In the genomic region with DNA sequence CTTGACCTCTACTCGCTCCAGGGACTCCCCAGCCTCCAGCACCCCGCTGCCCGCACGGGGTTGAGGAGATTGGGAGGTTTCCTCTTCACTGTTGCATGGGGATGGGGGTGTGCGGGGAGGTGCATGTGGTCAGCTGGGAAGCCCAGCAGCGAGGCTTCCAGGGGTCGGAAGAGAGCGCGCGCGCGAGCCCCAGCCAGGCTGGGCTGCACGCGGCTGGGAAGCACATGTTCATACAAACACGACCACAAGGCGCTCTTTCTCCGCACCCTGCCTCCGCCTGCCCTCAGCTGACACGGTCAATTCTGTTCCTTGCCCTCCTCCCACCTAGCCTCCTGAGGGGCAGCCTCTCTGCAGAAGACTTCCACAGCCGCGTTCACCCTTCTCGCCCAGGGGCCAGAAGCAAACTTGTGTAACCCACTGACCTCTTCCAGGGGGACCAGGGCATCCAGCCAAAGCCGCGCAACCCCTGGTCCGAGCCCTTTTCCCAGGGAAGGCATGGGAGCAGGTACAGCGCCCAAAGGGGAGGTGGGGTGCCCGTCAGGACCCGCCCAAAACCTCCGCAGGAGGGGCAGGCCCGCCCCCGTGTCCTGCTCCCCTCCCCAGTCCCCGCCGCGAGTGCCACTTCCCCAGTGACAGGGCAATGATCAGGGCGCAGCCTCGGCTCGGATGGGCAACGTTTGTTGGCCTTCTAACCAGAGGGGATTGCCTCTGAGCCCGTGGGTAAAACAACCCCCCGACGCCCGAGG, we compare ENCODE assay signal across 10 cellular contexts. TPM values are rescaled to one million over a fixed set of nuclear protein-coding genes. Genes with fewer than 3 reads are reported as not detected.
A peak's percentile ranks its signal among the peaks of the same experiment; 100 is the strongest.
DNase-seq lines count a peak whose midpoint lies in the region; ATAC-seq and TF ChIP-seq lines count a peak whose summit lies in the region.
"Had no signal": no experiment of that assay in that cellular context is flagged by ENCODE, and none has a peak within 500 bp of the region (broad histone marks: within the 10 kb centered on the region; RNA-seq: fewer than 3 reads in every experiment).

No MANE protein-coding gene starts in this region.

- CTCF ChIA-PET in Calu3 (lab: Charles Lee), result no interaction called here
- CTCF ChIA-PET in activated CD8-positive, alpha-beta T cell treated with anti-CD3 and anti-CD28 coated beads, Interleukin-2, amount 10 ng/mL, durations not matched to agents 7 days and 5 days (lab: Charles Lee), result no interaction called here

- H3K4me3 ChIP-seq in WERI-Rb-1 (ENCODE audit: low read depth, low read length), result peak overlapping the region; percentile 57

- no peaks in the 10 kb centered on the region for H3K36me3 ChIP-seq in WERI-Rb-1

- DNase-seq in Calu3 (no peak), WERI-Rb-1 (no peak), left cardiac atrium (peak; percentile 38), posterior vena cava (ENCODE audit: low spot score) (peak; percentile 80), OCI-M2 (lab: John Stamatoyannopoulos, UW; ENCODE audit: unreplicated experiment) (no peak)
- DNase-seq in activated CD4-positive, alpha-beta T cell treated with anti-CD3 and anti-CD28 coated beads for 1 hour, result no peak
- no peak for DNase-seq in activated CD8-positive, alpha-beta T cell treated with anti-CD3 and anti-CD28 coated beads, Interleukin-2, amount 10 ng/mL, durations not matched to agents 7 days and 5 days

- intact Hi-C loops in Calu3 (cut with micrococcal nuclease; ENCODE audit: unreplicated experiment) (loop anchor here (10.0 kb wide), 1 partner anchor 420 kb away; no protein-coding TSS in a partner anchor), left cardiac atrium (cut with DNase I) (no loop called here), posterior vena cava (cut with DNase I) (no loop called here)

- POLR2A ChIA-PET in activated CD8-positive, alpha-beta T cell treated with anti-CD3 and anti-CD28 coated beads, Interleukin-2, amount 10 ng/mL, durations not matched to agents 7 days and 5 days (lab: Charles Lee), result no interaction called here

- TF ChIP-seq CTCF in Calu3 (IDR thresholded peaks at IDR 0.05; ENCODE audit: unreplicated experiment) (no peak), WERI-Rb-1 (IDR thresholded peaks at IDR 0.05; ENCODE audit: low read depth, low read length) (no peak)

- no TSS peak for BruUV-seq in Calu3 (replicated peaks; lab: Mats Ljungman, UMichigan)

- peak; percentile 64 to 67 for ATAC-seq in left cardiac atrium
- ATAC-seq in GM21825 (IDR thresholded peaks at IDR 0.05; ENCODE audit: unreplicated experiment), result no peak
- ATAC-seq in activated CD8-positive, alpha-beta T cell treated with anti-CD3 and anti-CD28 coated beads, Interleukin-2, amount 10 ng/mL, durations not matched to agents 7 days and 5 days, result no peak
- ATAC-seq: activated CD4-positive, CD25-positive, alpha-beta regulatory T cell treated with anti-CD3 and anti-CD28 coated beads, Interleukin-2, amount 50 U/mL, for 24 hours had no signal

- no peaks in the 10 kb centered on the region for H3K27me3 ChIP-seq in WERI-Rb-1 (ENCODE audit: insufficient read depth, low read depth, severe bottlenecking)

- H3K27ac ChIP-seq in WERI-Rb-1, result no peak overlapping the region

- H3K27me3 Mint-ChIP-seq in Calu3 (ENCODE audit: unreplicated experiment), result peaks cover 64% of the 10 kb centered on the region
- peaks cover 39% of the 10 kb centered on the region for H3K27me3 Mint-ChIP-seq in activated CD8-positive, alpha-beta T cell treated with anti-CD3 and anti-CD28 coated beads, Interleukin-2, amount 10 ng/mL, durations not matched to agents 7 days and 5 days (ENCODE audit: low read depth)

- no peaks in the 10 kb centered on the region for H3K9me3 Mint-ChIP-seq in Calu3 (ENCODE audit: low read depth, unreplicated experiment)
- no peaks in the 10 kb centered on the region for H3K9me3 Mint-ChIP-seq in activated CD8-positive, alpha-beta T cell treated with anti-CD3 and anti-CD28 coated beads, Interleukin-2, amount 10 ng/mL, durations not matched to agents 7 days and 5 days (ENCODE audit: insufficient read depth)

- H3K27ac Mint-ChIP-seq in Calu3 (ENCODE audit: unreplicated experiment), result no peak overlapping the region
- no peak overlapping the region for H3K27ac Mint-ChIP-seq in activated CD8-positive, alpha-beta T cell treated with anti-CD3 and anti-CD28 coated beads, Interleukin-2, amount 10 ng/mL, durations not matched to agents 7 days and 5 days
- H3K27ac Mint-ChIP-seq: IgD-negative memory B cell had no signal

- H3K9me3 ChIP-seq in WERI-Rb-1 (ENCODE audit: severe bottlenecking), result no peaks in the 10 kb centered on the region

- no peaks in the 10 kb centered on the region for H3K36me3 Mint-ChIP-seq in Calu3 (ENCODE audit: insufficient read depth, unreplicated experiment)
- H3K36me3 Mint-ChIP-seq in activated CD8-positive, alpha-beta T cell treated with anti-CD3 and anti-CD28 coated beads, Interleukin-2, amount 10 ng/mL, durations not matched to agents 7 days and 5 days (ENCODE audit: low read depth), result no peaks in the 10 kb centered on the region
- H3K36me3 Mint-ChIP-seq: IgD-negative memory B cell had no signal

- H3K4me3 Mint-ChIP-seq in Calu3 (ENCODE audit: low read depth, unreplicated experiment), result peak overlapping the region; percentile 26
- no peak overlapping the region for H3K4me3 Mint-ChIP-seq in activated CD8-positive, alpha-beta T cell treated with anti-CD3 and anti-CD28 coated beads, Interleukin-2, amount 10 ng/mL, durations not matched to agents 7 days and 5 days

- peaks cover 7% of the 10 kb centered on the region for H3K4me1 Mint-ChIP-seq in Calu3 (ENCODE audit: low read depth, unreplicated experiment)
- H3K4me1 Mint-ChIP-seq in activated CD8-positive, alpha-beta T cell treated with anti-CD3 and anti-CD28 coated beads, Interleukin-2, amount 10 ng/mL, durations not matched to agents 7 days and 5 days (ENCODE audit: low read depth), result peaks cover 3% of the 10 kb centered on the region

RNA-seq across cellular contexts. Expression of gene COL24A1, which starts 1.3 kb away (rescaled TPM):
- total RNA-seq in Calu3 (2022) (not detected in 2 replicates), left cardiac atrium (1 to 10 TPM; 1.4 to 1.5 TPM), posterior vena cava (under 1 TPM; 0.19 to 0.38 TPM)
- not detected for total RNA-seq in activated CD8-positive, alpha-beta T cell treated with anti-CD3 and anti-CD28 coated beads, Interleukin-2, amount 10 ng/mL, durations not matched to agents 7 days and 5 days

Comparison
In these comparisons a context has a peak if more than half of its experiments do, and no peak if none do; other contexts are left out.
1. DNase-seq: peak in left cardiac atrium (single experiment) and posterior vena cava (single experiment); none in Calu3 (single experiment), WERI-Rb-1 (single experiment), OCI-M2 (single experiment), activated CD4-positive, alpha-beta T cell treated with anti-CD3 and anti-CD28 coated beads for 1 hour (single experiment) and activated CD8-positive, alpha-beta T cell treated with anti-CD3 and anti-CD28 coated beads, Interleukin-2, amount 10 ng/mL, durations not matched to agents 7 days and 5 days (single experiment).
2. ATAC-seq: peak in left cardiac atrium (2 of 2); none in GM21825 (single experiment) and activated CD8-positive, alpha-beta T cell treated with anti-CD3 and anti-CD28 coated beads, Interleukin-2, amount 10 ng/mL, durations not matched to agents 7 days and 5 days (single experiment).